In genomic region chr14:51990488-51990887, GRCh38 we compare ENCODE assay signal across 9 cellular contexts. TPM values are rescaled to one million over a fixed set of nuclear protein-coding genes. Genes with fewer than 3 reads are reported as not detected.
DNase-seq lines count a peak whose midpoint lies in the region; ATAC-seq and TF ChIP-seq lines count a peak whose summit lies in the region.
"Had no signal": no experiment of that assay in that cellular context is flagged by ENCODE, and none has a peak within 500 bp of the region (broad histone marks: within the 10 kb centered on the region; RNA-seq: fewer than 3 reads in every experiment).

No MANE protein-coding gene starts in this region.

- H3K36me3 ChIP-seq in DND-41 (ENCODE audit: insufficient read depth, low read length) (peaks cover 50% of the 10 kb centered on the region), PC-3 (ENCODE audit: low read depth, low read length) (peaks cover 37% of the 10 kb centered on the region), parathyroid adenoma (ENCODE audit: control insufficient read depth, insufficient read depth, low read length) (no peaks in the 10 kb centered on the region)

- no peak for DNase-seq in DND-41
- DNase-seq in PC-3, result no peak
- no peak for DNase-seq in epithelial cell of esophagus (ENCODE audit: low read depth)
- DNase-seq in hepatic stellate cell (ENCODE audit: low spot score), result no peak
- DNase-seq in RKO (ENCODE audit: low spot score), result no peak
- DNase-seq in SKM-1 treated with dmso at 0.1 percent for 144 hours (lab: John Stamatoyannopoulos, UW; ENCODE audit: unreplicated experiment), result no peak
- DNase-seq in ecto neural progenitor cell (ENCODE audit: low spot score), result no peak
- DNase-seq: activated CD8-positive, alpha-beta memory T cell treated with anti-CD3 and anti-CD28 coated beads, Interleukin-2, amount 50 U/mL, for 4 hours had no signal

- H3K9me2 ChIP-seq in PC-3 (replicated peaks; ENCODE audit: low read length), result no peaks in the 10 kb centered on the region

- H3K4me3 ChIP-seq in DND-41 (ENCODE audit: low read depth in 1 of 2, low read length in 2 of 2) (peak overlapping the region; percentile 81 to 85; a peak in 3 of 4 replicates), PC-3 (ENCODE audit: low read length) (peak overlapping the region; percentile 93), epithelial cell of esophagus (ENCODE audit: low read length) (peak overlapping the region; percentile 52), parathyroid adenoma (ENCODE audit: low read depth, low read length) (peak overlapping the region; percentile 93)

- H3K4me2 ChIP-seq in DND-41 (ENCODE audit: insufficient read depth, low read length) (peak overlapping the region; percentile 70), PC-3 (ENCODE audit: low read length) (peak overlapping the region; percentile 90), parathyroid adenoma (ENCODE audit: low read length) (peak overlapping the region; percentile 87)

- no peak overlapping the region for H2AFZ ChIP-seq in DND-41 (ENCODE audit: low read depth, low read length)
- no peak overlapping the region for H2AFZ ChIP-seq in PC-3 (ENCODE audit: low read length)
- no peak overlapping the region for H2AFZ ChIP-seq in parathyroid adenoma

- POLR2A ChIA-PET in PC-3 (lab: Charles Lee; ENCODE audit: unreplicated experiment), result no interaction called here

- H4K20me1 ChIP-seq in DND-41 (ENCODE audit: insufficient read depth, low read length) (peaks cover 18% of the 10 kb centered on the region; the same call in 1 of the 2 replicates), PC-3 (ENCODE audit: low read length) (peaks cover 5% of the 10 kb centered on the region; the same call in 1 of the 2 replicates)

- H3K9me3 ChIP-seq in DND-41 (ENCODE audit: insufficient read depth, low read length, severe bottlenecking) (no peaks in the 10 kb centered on the region), PC-3 (ENCODE audit: low read length) (no peaks in the 10 kb centered on the region), parathyroid adenoma (ENCODE audit: control insufficient read depth, low read length) (no peaks in the 10 kb centered on the region)

- peaks cover 34% of the 10 kb centered on the region for H3K4me1 ChIP-seq in DND-41 (ENCODE audit: insufficient read depth, low read length)
- peaks cover 17% of the 10 kb centered on the region for H3K4me1 ChIP-seq in PC-3 (ENCODE audit: insufficient read depth, low read length)
- no peaks in the 10 kb centered on the region for H3K4me1 ChIP-seq in parathyroid adenoma

- no peaks in the 10 kb centered on the region for H3F3A ChIP-seq in PC-3 (ENCODE audit: low read length, unreplicated experiment)

- ATAC-seq in DND-41 (ENCODE audit: insufficient read depth, low read depth) (no peak), PC-3 (no peak)

- H3K27ac ChIP-seq in DND-41 (ENCODE audit: low read length) (peak overlapping the region; percentile 79; the same call in 1 of the 2 replicates), PC-3 (ENCODE audit: low read length) (no peak overlapping the region), parathyroid adenoma (no peak overlapping the region)

- BruUV-seq in PC-3 (replicated peaks; lab: Mats Ljungman, UMichigan), result no TSS peak

- TF ChIP-seq CTCF in DND-41 (IDR thresholded peaks at IDR 0.05; ENCODE audit: borderline replicate concordance, extremely low read depth, low read length, poor library complexity, severe bottlenecking), result no peak
- TF ChIP-seq CTCF in PC-3 (conservative IDR thresholded peaks at IDR 0.05; ENCODE audit: low read depth, low read length), result no peak
- no peak for TF ChIP-seq CTCF in epithelial cell of esophagus (IDR thresholded peaks at IDR 0.05; ENCODE audit: insufficient read depth, low read depth, low read length, missing control alignments)
- TF ChIP-seq CTCF in parathyroid adenoma (IDR thresholded peaks at IDR 0.05), result no peak

- H3K9ac ChIP-seq in DND-41 (ENCODE audit: low read depth, low read length), result peak overlapping the region; percentile 87
- H3K9ac ChIP-seq in PC-3 (ENCODE audit: low read length), result peak overlapping the region; percentile 93
- no peak overlapping the region for H3K9ac ChIP-seq in parathyroid adenoma

- CTCF ChIA-PET in PC-3 (lab: Charles Lee), result no interaction called here

- H3K27me3 ChIP-seq in DND-41 (ENCODE audit: insufficient read depth, low read length, poor library complexity) (no peaks in the 10 kb centered on the region), PC-3 (ENCODE audit: low read length) (no peaks in the 10 kb centered on the region), parathyroid adenoma (ENCODE audit: control insufficient read depth, insufficient read depth, low read length) (no peaks in the 10 kb centered on the region)

- H3K79me2 ChIP-seq in DND-41 (ENCODE audit: insufficient read depth, low read length), result peaks cover 66% of the 10 kb centered on the region
- H3K79me2 ChIP-seq in PC-3 (ENCODE audit: low read length), result peaks cover 37% of the 10 kb centered on the region
- H3K79me2 ChIP-seq in parathyroid adenoma, result peaks cover 15% of the 10 kb centered on the region

- intact Hi-C loops in PC-3 (cut with micrococcal nuclease), result no loop called here

RNA-seq across cellular contexts. Expression of gene RTRAF, which starts 1.1 kb away (rescaled TPM):
- 218 and 300 TPM in 2 replicates for total RNA-seq in PC-3 (2014; rRNA removed)
